In genomic region chr7:27409311-27409710, GRCh38 we compare ENCODE assay signal across 6 cellular contexts.
"Had no signal": no experiment of that assay in that cellular context is flagged by ENCODE, and none has a peak within 500 bp of the region (broad histone marks: within the 10 kb centered on the region; RNA-seq: fewer than 3 reads in every experiment).

No MANE protein-coding gene starts in this region.

- H3K27ac Mint-ChIP-seq: H9 had no signal

- H3K27ac ChIP-seq: GM23248 had no signal

- FAIRE-seq: H1, H54, HTR-8/SVneo had no signal

- H3K9ac ChIP-seq: GM23248 had no signal

- H3K4me3 ChIP-seq: GM23248 had no signal

- H2AFZ ChIP-seq: GM23248 had no signal

- H3K4me3 Mint-ChIP-seq: H9 had no signal

- DNase-seq: H9, IMR-90 had no signal
